In genomic region chr2:201182650-201183372, GRCh38 we compare ENCODE assay signal across 8 cellular contexts. TPM values are rescaled to one million over a fixed set of nuclear protein-coding genes. Genes with fewer than 3 reads are reported as not detected.
DNase-seq lines count a peak whose midpoint lies in the region; ATAC-seq and TF ChIP-seq lines count a peak whose summit lies in the region.

Gene CASP10, plus strand, starts transcription at chr2:201183141. Its CDS starts 2,637 bp downstream, at chr2:201185778.

- no peaks in the 10 kb centered on the region for H4K20me1 ChIP-seq in OCI-LY7 (ENCODE audit: insufficient read depth, low read length)

- H2AFZ ChIP-seq in OCI-LY7 (ENCODE audit: low read length), result peak within 1 kb of the TSS; percentile 35; the same call in 1 of the 2 replicates

- H3K4me3 ChIP-seq in OCI-LY7 (ENCODE audit: low read depth, low read length, poor library complexity, severe bottlenecking) (peak within 1 kb of the TSS; percentile 40), liver (ENCODE audit: low read depth in 1 of 3, low read length in 3 of 3) (peak within 1 kb of the TSS; percentile 78 to 90 (median 84)), urinary bladder (ENCODE audit: low read depth, low read length) (peak within 1 kb of the TSS; percentile 40)

- TF ChIP-seq RAD21 in liver (IDR thresholded peaks at IDR 0.05), result peak; percentile 84 to 87

- H3K27ac ChIP-seq in C4-2B, result no peak within 1 kb of the TSS
- H3K27ac ChIP-seq in OCI-LY7 (ENCODE audit: low read depth, low read length, poor library complexity, severe bottlenecking), result no peak within 1 kb of the TSS
- H3K27ac ChIP-seq in liver (ENCODE audit: low read depth in 1 of 2, low read length in 2 of 2), result peak within 1 kb of the TSS; percentile 73 to 84
- H3K27ac ChIP-seq in urinary bladder (ENCODE audit: low read depth), result no peak within 1 kb of the TSS

- H3K9me2 ChIP-seq in OCI-LY7 (ENCODE audit: insufficient read depth, low read length), result no peaks in the 10 kb centered on the region

- intact Hi-C loops in OCI-LY7 (cut with micrococcal nuclease; ENCODE audit: unreplicated experiment), result loop anchor here (1.0 kb wide), 1 partner anchor 49 kb away; no protein-coding TSS in a partner anchor

- H3K79me2 ChIP-seq in OCI-LY7 (ENCODE audit: insufficient read depth, low read depth, low read length), result no peaks in the 10 kb centered on the region

- H3K36me3 ChIP-seq in OCI-LY7 (ENCODE audit: insufficient read depth, low read length) (no peaks in the 10 kb centered on the region), liver (ENCODE audit: control insufficient read depth in 4 of 4, insufficient read depth in 3 of 4, low read depth in 1 of 4, low read length in 3 of 4) (peaks cover 0 to 5% (median 2%) of the 10 kb centered on the region in 4 donors), urinary bladder (ENCODE audit: insufficient read depth) (no peaks in the 10 kb centered on the region)

- 0 out of 2 replicates have a peak, but pooled peaks cover 4% of the 10 kb centered on the region for H3K9me3 ChIP-seq in OCI-LY7 (ENCODE audit: low read length)
- H3K9me3 ChIP-seq in liver (ENCODE audit: control insufficient read depth in 4 of 4, low read length in 3 of 4), result no peaks in the 10 kb centered on the region

- H3K4me1 ChIP-seq in OCI-LY7 (ENCODE audit: insufficient read depth, low read length, poor library complexity, severe bottlenecking), result peaks cover 9% of the 10 kb centered on the region
- H3K4me1 ChIP-seq in liver (ENCODE audit: control insufficient read depth in 4 of 4, insufficient read depth in 4 of 4, low read length in 3 of 4), result peaks cover 0 to 10% (median 3%) of the 10 kb centered on the region in 4 donors
- no peaks in the 10 kb centered on the region for H3K4me1 ChIP-seq in urinary bladder (ENCODE audit: insufficient read depth)

- 21% methylated on average over 11 of the region's 11 CpGs for WGBS in liver
- 51% methylated on average over 11 of the region's 11 CpGs for WGBS in urinary bladder

- peak; percentile 49 for TF ChIP-seq CTCF in C4-2B (conservative IDR thresholded peaks at IDR 0.05)
- peak; percentile 72 for TF ChIP-seq CTCF in OCI-LY7 (conservative IDR thresholded peaks at IDR 0.05; ENCODE audit: low read length)
- TF ChIP-seq CTCF in liver (IDR thresholded peaks at IDR 0.05; ENCODE audit: low read depth, low read length, missing input control), result peak; percentile 58

- no TSS peak for BruUV-seq in OCI-LY7 (replicated peaks; lab: Mats Ljungman, UMichigan)

- DNase-seq in OCI-LY7 (ENCODE audit: low spot score) (peak; percentile 42), cerebellar cortex (ENCODE audit: low spot score) (peak; percentile 12), retina (no peak)

- CTCF ChIA-PET in OCI-LY7 (lab: Charles Lee; ENCODE audit: unreplicated experiment), result interaction anchor here (0.6 to 1.9 kb wide), 2 partner anchors 49 to 161 kb away, joined by 3 to 8 read pairs; no protein-coding TSS in a partner anchor

- H3K4me2 ChIP-seq in OCI-LY7 (ENCODE audit: low read length), result peak within 1 kb of the TSS; percentile 43

- peak; percentile 77 for ATAC-seq in GM18867 (IDR thresholded peaks at IDR 0.05; ENCODE audit: unreplicated experiment)
- ATAC-seq in HG03095 (IDR thresholded peaks at IDR 0.05; ENCODE audit: unreplicated experiment), result peak; percentile 68

- H3K27me3 ChIP-seq in liver (ENCODE audit: control insufficient read depth in 4 of 4, insufficient read depth in 4 of 4, low read length in 3 of 4), result no peaks in the 10 kb centered on the region

- peak within 1 kb of the TSS; percentile 88 to 95 for H3K9ac ChIP-seq in liver (ENCODE audit: low read depth in 1 of 2, low read length in 2 of 2)

- POLR2A ChIA-PET in OCI-LY7 (lab: Charles Lee), result interaction anchor here (0.6 to 1.5 kb wide), 4 partner anchors 9 to 241 kb away, joined by 3 to 7 read pairs (median 4); no protein-coding TSS in a partner anchor

TF ChIP-seq in liver, 16 proteins besides CTCF, POLR2A, EP300 and RAD21:
- TF ChIP-seq EGR1 (IDR thresholded peaks at IDR 0.05; ENCODE audit: low read depth in 2 of 2) (peak in 1 of 2 donors; percentile 56), FOXA1 (IDR thresholded peaks at IDR 0.05) (no peak), FOXA2 (IDR thresholded peaks at IDR 0.05) (no peak), NR2F2 (IDR thresholded peaks at IDR 0.05) (peak; percentile 58), ATF3 (IDR thresholded peaks at IDR 0.05) (peak; percentile 81), SP1 (IDR thresholded peaks at IDR 0.05) (peak; percentile 63), GABPA (IDR thresholded peaks at IDR 0.05 in 1 of 2, conservative IDR thresholded peaks at IDR 0.05 in 1 of 2) (no peak), HNF4A (conservative IDR thresholded peaks at IDR 0.05) (peak; percentile 31 to 34), MAX (IDR thresholded peaks at IDR 0.05) (peak; percentile 74), HNF4G (IDR thresholded peaks at IDR 0.05) (no peak), ZBTB33 (IDR thresholded peaks at IDR 0.05) (no peak), RXRA (IDR thresholded peaks at IDR 0.05) (peak; percentile 47 to 49), YY1 (IDR thresholded peaks at IDR 0.05) (peak; percentile 73), TAF1 (conservative IDR thresholded peaks at IDR 0.05) (peak; percentile 60), REST (IDR thresholded peaks at IDR 0.05) (peak; percentile 67), JUND (IDR thresholded peaks at IDR 0.05) (peak; percentile 63 to 85)

RNA-seq across cellular contexts. Expression of gene CASP10, which starts in this region (rescaled TPM):
- total RNA-seq in OCI-LY7 (2014; rRNA removed; shearing (Covaris generic)), result 0.46 and 1.2 TPM in 2 replicates
- total RNA-seq in OCI-LY7 (2022) (0.42 and 0.51 TPM in 2 replicates), liver (10 to 100 TPM in 1 of 2 donors, 1 to 10 TPM in 1; 8.7 to 13.6 TPM), urinary bladder (19.2 TPM)
- polyA plus RNA-seq in liver (1 to 10 TPM; 2.2 to 2.6 TPM), urinary bladder (3.4 TPM)

Comparison
In these comparisons a context has a peak if more than half of its experiments do, and no peak if none do; other contexts are left out.
1. H3K27ac ChIP-seq: peak in liver (2 of 2); none in C4-2B (single experiment), OCI-LY7 (single experiment) and urinary bladder (single experiment).
2. Peak in every context shown above with its lines, with median percentiles within 50 percentile points of each other: CTCF ChIP-seq and H3K4me3 ChIP-seq.